Comparison of ENCODE assay signal across 8 cellular contexts in genomic region chr19:38003427-38004099, GRCh38.
DNase-seq lines count a peak whose midpoint lies in the region; ATAC-seq and TF ChIP-seq lines count a peak whose summit lies in the region.

No MANE protein-coding gene starts in this region.

- peak overlapping the region; percentile 50 for H3K4me3 ChIP-seq in NB4 (ENCODE audit: low read depth, low read length)
- H3K4me3 ChIP-seq in mucosa of descending colon, result no peak overlapping the region
- peak overlapping the region in 3 of 4 donors; percentile 34 to 44 (median 43) for H3K4me3 ChIP-seq in upper lobe of left lung

- WGBS in upper lobe of left lung, 2 donors, result 4 to 8% methylated on average over 15 to 19 of the region's 19 CpGs

- H3K36me3 ChIP-seq in mucosa of descending colon (ENCODE audit: low read depth) (no peaks in the 10 kb centered on the region), upper lobe of left lung (no peaks in the 10 kb centered on the region)

- H3K27ac ChIP-seq in epithelial cell of prostate (peak overlapping the region; percentile 99), upper lobe of left lung (peak overlapping the region; percentile 78 to 92 (median 86))

- peak in 3 of 4 donors; percentile 27 to 84 (median 76) for TF ChIP-seq EP300 in upper lobe of left lung (IDR thresholded peaks at IDR 0.05)

- intact Hi-C loops in mucosa of descending colon (cut with DNase I, micrococcal nuclease), result no loop called here

- no peaks in the 10 kb centered on the region for H3K9me3 ChIP-seq in mucosa of descending colon
- H3K9me3 ChIP-seq in upper lobe of left lung, result no peaks in the 10 kb centered on the region

- TF ChIP-seq CTCF in NB4 (IDR thresholded peaks at IDR 0.05; ENCODE audit: low read depth, low read length) (no peak), mucosa of descending colon (IDR thresholded peaks at IDR 0.05) (no peak), upper lobe of left lung (IDR thresholded peaks at IDR 0.05) (no peak)

- peaks cover 5% of the 10 kb centered on the region for H3K4me1 ChIP-seq in mucosa of descending colon (ENCODE audit: low read depth)
- peaks cover 20 to 34% (median 30%) of the 10 kb centered on the region in 4 donors for H3K4me1 ChIP-seq in upper lobe of left lung

- ATAC-seq in mucosa of descending colon (peak; percentile 57), upper lobe of left lung (ENCODE audit: low FRiP score in 2 of 2) (peak; percentile 24 to 60)

- DNase-seq in GM03348 (ENCODE audit: low spot score), result peak; percentile 65
- DNase-seq in NB4 (ENCODE audit: low read depth), result peak; percentile 78
- DNase-seq in SW480 (ENCODE audit: low spot score), result peak; percentile 90
- peak; percentile 66 for DNase-seq in epithelial cell of prostate (ENCODE audit: low read depth, low spot score)
- DNase-seq in mucosa of descending colon, result peak; percentile 48 to 74 (median 55)
- peak in 1 of 2 donors; percentile 73 for DNase-seq in upper lobe of left lung
- DNase-seq in HUDEP-2 (lab: John Stamatoyannopoulos, UW; ENCODE audit: unreplicated experiment in 76 of 76), result no peak
- no peak for DNase-seq in activated effector memory CD4-positive, alpha-beta T cell treated with Interleukin-2 at 50 U/mL for 16 hours

- no peaks in the 10 kb centered on the region for H3K27me3 ChIP-seq in upper lobe of left lung

- no peak for TF ChIP-seq POLR2A in NB4 (IDR thresholded peaks at IDR 0.05; ENCODE audit: extremely low read depth, insufficient read length)
- no peak for TF ChIP-seq POLR2A in upper lobe of left lung (IDR thresholded peaks at IDR 0.05)

Comparison
In these comparisons a context has a peak if more than half of its experiments do, and no peak if none do; other contexts are left out.
1. DNase-seq: peak in GM03348 (single experiment), NB4 (single experiment), SW480 (single experiment), epithelial cell of prostate (single experiment) and mucosa of descending colon (3 of 3); none in HUDEP-2 (0 of 76) and activated effector memory CD4-positive, alpha-beta T cell treated with Interleukin-2 at 50 U/mL for 16 hours (single experiment).